8 cellular contexts compared by ENCODE assay signal in the genomic region with DNA sequence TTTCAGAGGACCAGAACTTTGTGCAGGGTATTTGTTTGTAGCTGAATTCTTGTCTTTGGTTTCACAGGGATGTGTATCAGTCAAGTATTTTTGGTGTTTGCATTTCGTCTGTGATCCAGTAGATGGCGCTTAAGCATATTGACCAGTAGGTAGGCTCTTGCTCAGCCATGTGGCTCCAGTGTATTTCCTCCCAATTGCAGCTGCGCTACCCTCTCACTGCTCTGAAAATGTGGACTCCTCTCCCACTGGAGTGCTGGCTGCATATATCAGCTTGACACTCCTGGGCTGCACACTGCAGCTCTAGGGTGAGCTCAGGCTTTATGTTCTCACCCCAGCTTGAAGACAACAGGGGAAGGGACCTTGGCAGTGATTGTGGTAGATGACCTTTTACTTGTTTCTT.
DNase-seq lines count a peak whose midpoint lies in the region; ATAC-seq and TF ChIP-seq lines count a peak whose summit lies in the region.

No MANE protein-coding gene starts in this region.

- no peaks in the 10 kb centered on the region for H3K27me3 ChIP-seq in liver (ENCODE audit: control insufficient read depth in 4 of 4, insufficient read depth in 4 of 4, low read length in 3 of 4)

- TF ChIP-seq RAD21 in liver (IDR thresholded peaks at IDR 0.05), result peak; percentile 90 to 94

- H3K36me3 ChIP-seq in liver (ENCODE audit: control insufficient read depth in 4 of 4, insufficient read depth in 3 of 4, low read depth in 1 of 4, low read length in 3 of 4), result no peaks in the 10 kb centered on the region

- no peak overlapping the region for H3K27ac ChIP-seq in liver (ENCODE audit: low read depth in 1 of 2, low read length in 2 of 2)

- WGBS in liver, result 8% methylated on average over 3 of the region's 3 CpGs

- no peaks in the 10 kb centered on the region for H3K9me3 ChIP-seq in liver (ENCODE audit: control insufficient read depth in 4 of 4, low read length in 3 of 4)

- TF ChIP-seq CTCF in liver (IDR thresholded peaks at IDR 0.05; ENCODE audit: low read depth, low read length, missing input control), result peak; percentile 64

- no peak overlapping the region for H3K4me3 ChIP-seq in liver (ENCODE audit: low read depth in 1 of 3, low read length in 3 of 3)

- H3K4me1 ChIP-seq in liver (ENCODE audit: control insufficient read depth in 4 of 4, insufficient read depth in 4 of 4, low read length in 3 of 4), result no peaks in the 10 kb centered on the region

- H3K9ac ChIP-seq in liver (ENCODE audit: low read depth in 1 of 2, low read length in 2 of 2), result no peak overlapping the region

- ATAC-seq in GM18870 (IDR thresholded peaks at IDR 0.05; ENCODE audit: unreplicated experiment) (peak; percentile 98), HG02981 (IDR thresholded peaks at IDR 0.05; ENCODE audit: unreplicated experiment) (peak; percentile 92)

- peak; percentile 54 for DNase-seq in COR-L47 (lab: John Stamatoyannopoulos, UW)
- peak; percentile 4 for DNase-seq in NCI-H1694 (lab: John Stamatoyannopoulos, UW)
- peak; percentile 55 for DNase-seq in amniotic epithelial cell (ENCODE audit: low read depth)
- no peak for DNase-seq in stimulated activated CD4-positive, alpha-beta T cell treated with anti-CD3 and anti-CD28 coated beads, Interleukin-12 subunit alpha, Interleukin-12 subunit beta, amount 100 ng/mL, for 4 hours
- DNase-seq in ureter (ENCODE audit: low spot score), result no peak

TF ChIP-seq in liver, 16 proteins besides CTCF, POLR2A, EP300 and RAD21:
- no peak for TF ChIP-seq ATF3 (IDR thresholded peaks at IDR 0.05)
- TF ChIP-seq YY1 (IDR thresholded peaks at IDR 0.05), result no peak
- TF ChIP-seq, protein P1, sequence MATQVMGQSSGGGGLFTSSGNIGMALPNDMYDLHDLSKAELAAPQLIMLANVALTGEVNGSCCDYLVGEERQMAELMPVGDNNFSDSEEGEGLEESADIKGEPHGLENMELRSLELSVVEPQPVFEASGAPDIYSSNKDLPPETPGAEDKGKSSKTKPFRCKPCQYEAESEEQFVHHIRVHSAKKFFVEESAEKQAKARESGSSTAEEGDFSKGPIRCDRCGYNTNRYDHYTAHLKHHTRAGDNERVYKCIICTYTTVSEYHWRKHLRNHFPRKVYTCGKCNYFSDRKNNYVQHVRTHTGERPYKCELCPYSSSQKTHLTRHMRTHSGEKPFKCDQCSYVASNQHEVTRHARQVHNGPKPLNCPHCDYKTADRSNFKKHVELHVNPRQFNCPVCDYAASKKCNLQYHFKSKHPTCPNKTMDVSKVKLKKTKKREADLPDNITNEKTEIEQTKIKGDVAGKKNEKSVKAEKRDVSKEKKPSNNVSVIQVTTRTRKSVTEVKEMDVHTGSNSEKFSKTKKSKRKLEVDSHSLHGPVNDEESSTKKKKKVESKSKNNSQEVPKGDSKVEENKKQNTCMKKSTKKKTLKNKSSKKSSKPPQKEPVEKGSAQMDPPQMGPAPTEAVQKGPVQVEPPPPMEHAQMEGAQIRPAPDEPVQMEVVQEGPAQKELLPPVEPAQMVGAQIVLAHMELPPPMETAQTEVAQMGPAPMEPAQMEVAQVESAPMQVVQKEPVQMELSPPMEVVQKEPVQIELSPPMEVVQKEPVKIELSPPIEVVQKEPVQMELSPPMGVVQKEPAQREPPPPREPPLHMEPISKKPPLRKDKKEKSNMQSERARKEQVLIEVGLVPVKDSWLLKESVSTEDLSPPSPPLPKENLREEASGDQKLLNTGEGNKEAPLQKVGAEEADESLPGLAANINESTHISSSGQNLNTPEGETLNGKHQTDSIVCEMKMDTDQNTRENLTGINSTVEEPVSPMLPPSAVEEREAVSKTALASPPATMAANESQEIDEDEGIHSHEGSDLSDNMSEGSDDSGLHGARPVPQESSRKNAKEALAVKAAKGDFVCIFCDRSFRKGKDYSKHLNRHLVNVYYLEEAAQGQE (IDR thresholded peaks at IDR 0.05), result no peak
- peak; percentile 93 for TF ChIP-seq FOXA2 (IDR thresholded peaks at IDR 0.05)
- peak; percentile 89 for TF ChIP-seq FOXA1 (IDR thresholded peaks at IDR 0.05)
- TF ChIP-seq SP1 (IDR thresholded peaks at IDR 0.05), result no peak
- TF ChIP-seq, protein P2, sequence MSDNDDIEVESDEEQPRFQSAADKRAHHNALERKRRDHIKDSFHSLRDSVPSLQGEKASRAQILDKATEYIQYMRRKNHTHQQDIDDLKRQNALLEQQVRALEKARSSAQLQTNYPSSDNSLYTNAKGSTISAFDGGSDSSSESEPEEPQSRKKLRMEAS (IDR thresholded peaks at IDR 0.05), result peak; percentile 22
- TF ChIP-seq NR2F2 (IDR thresholded peaks at IDR 0.05), result no peak

Comparison
In these comparisons a context has a peak if more than half of its experiments do, and no peak if none do; other contexts are left out.
1. DNase-seq: peak in COR-L47 (single experiment), NCI-H1694 (single experiment) and amniotic epithelial cell (single experiment); none in stimulated activated CD4-positive, alpha-beta T cell treated with anti-CD3 and anti-CD28 coated beads, Interleukin-12 subunit alpha, Interleukin-12 subunit beta, amount 100 ng/mL, for 4 hours (single experiment) and ureter (single experiment).